ENCODE assay signal across 36 cellular contexts in the genomic region with DNA sequence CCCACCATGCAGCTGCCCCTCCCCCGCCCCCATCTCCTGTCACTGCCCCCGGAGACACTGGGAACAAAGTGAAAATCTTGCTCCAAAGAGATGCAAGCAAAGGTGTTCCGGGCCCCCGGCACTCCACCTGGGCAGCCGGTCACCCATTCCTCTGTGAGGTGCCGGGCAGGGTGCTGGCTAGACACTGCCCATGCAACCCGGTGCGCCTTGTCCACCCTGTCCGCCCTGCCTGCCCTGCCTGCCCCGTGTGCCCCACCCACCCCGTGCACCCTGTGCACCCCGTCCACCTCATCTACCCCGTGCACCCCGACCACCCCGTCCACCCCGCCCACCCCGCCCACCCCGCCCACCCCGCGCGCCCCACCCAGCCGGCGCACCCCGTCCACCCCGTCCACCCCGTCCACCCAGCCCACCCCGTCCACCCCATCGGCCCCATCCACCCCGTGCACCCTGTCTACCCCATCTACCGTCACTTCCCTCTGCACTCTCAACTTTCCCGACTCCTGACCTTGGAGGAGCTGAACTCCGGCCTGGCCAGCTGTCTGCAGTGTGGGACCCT. TPM values are rescaled to one million over a fixed set of nuclear protein-coding genes. Genes with fewer than 3 reads are reported as not detected.
"Had no signal": no experiment of that assay in that cellular context is flagged by ENCODE, and none has a peak within 500 bp of the region (broad histone marks: within the 10 kb centered on the region; RNA-seq: fewer than 3 reads in every experiment).

No MANE protein-coding gene starts in this region.

- ATAC-seq: activated CD8-positive, alpha-beta T cell treated with anti-CD3 and anti-CD28 coated beads for 36 hours; activated naive CD4-positive, alpha-beta T cell treated with anti-CD3 and anti-CD28 coated beads, Interleukin-2, amount 50 U/mL, for 72 hours; activated T-cell treated with anti-CD3 and anti-CD28 coated beads, Interleukin-2, amount 50 U/mL, for 72 hours; activated T-helper 17 cell treated with anti-CD3 and anti-CD28 coated beads, Interleukin-2, amount 50 U/mL, for 72 hours; body of pancreas; K562 had no signal

- H3K27ac Mint-ChIP-seq: activated B cell treated with CpG ODN at 0.5 μM for 24 hours; activated CD8-positive, alpha-beta T cell treated with anti-CD3 and anti-CD28 coated beads for 36 hours; activated naive CD4-positive, alpha-beta T cell treated with anti-CD3 and anti-CD28 coated beads for 36 hours; activated naive CD4-positive, alpha-beta T cell treated with anti-CD3 and anti-CD28 coated beads, Interleukin-2, amount 50 U/mL, for 72 hours; activated T-cell treated with anti-CD3 and anti-CD28 coated beads, Interleukin-2, amount 50 U/mL, for 72 hours; activated T-helper 17 cell treated with anti-CD3 and anti-CD28 coated beads, Interleukin-2, amount 50 U/mL, for 72 hours had no signal

- H3K9me3 ChIP-seq: adrenal gland, body of pancreas, breast epithelium had no signal

- H3K4me2 ChIP-seq: PC-9 had no signal

- H3K4me3 ChIP-seq: adrenal gland, body of pancreas, breast epithelium, K562, PC-9 had no signal

- H3K4me3 Mint-ChIP-seq: activated B cell treated with CpG ODN at 0.5 μM for 24 hours; activated CD8-positive, alpha-beta T cell treated with anti-CD3 and anti-CD28 coated beads for 36 hours; activated naive CD4-positive, alpha-beta T cell treated with anti-CD3 and anti-CD28 coated beads for 36 hours; activated T-cell treated with anti-CD3 and anti-CD28 coated beads, Interleukin-2, amount 50 U/mL, for 72 hours; activated T-helper 17 cell treated with anti-CD3 and anti-CD28 coated beads, Interleukin-2, amount 50 U/mL, for 72 hours had no signal

- DNase-seq: activated B cell treated with CpG ODN at 0.5 μM for 24 hours; activated CD4-positive, alpha-beta T cell treated with anti-CD3 and anti-CD28 coated beads for 4 hours; activated CD4-positive, CD25-positive, alpha-beta regulatory T cell treated with anti-CD3 and anti-CD28 coated beads, Interleukin-2, amount 50 U/mL, for 72 hours; activated CD8-positive, alpha-beta T cell treated with anti-CD3 and anti-CD28 coated beads for 36 hours; activated gamma-delta T cell; activated naive CD4-positive, alpha-beta T cell treated with anti-CD3 and anti-CD28 coated beads for 36 hours; activated T-cell treated with anti-CD3 and anti-CD28 coated beads, Interleukin-2, amount 50 U/mL, for 1 hour; activated T-cell treated with anti-CD3 and anti-CD28 coated beads, Interleukin-2, amount 50 U/mL, for 72 hours; adrenal gland; body of pancreas; IMR-90; NCI-H1092 treated with DMSO at 0.1 percent for 48 hours; NCI-H1417; NCI-H146; NCI-H187; NCI-H2029 treated with DMSO at 0.1 percent for 48 hours; NCI-H2107; NCI-H2171; NCI-H510A; NCI-H526 treated with DMSO at 0.1 percent for 48 hours; NCI-H774; NK-92 treated with Interleukin-12 subunit alpha and Interleukin-12 subunit beta, amount 100 ng/mL, for 24 hours; PC-9; Right ventricle myocardium superior; SW 1271; T-helper 1 cell; T-helper 2 cell; T-helper 9 cell had no signal

- H3K4me1 Mint-ChIP-seq: activated T-helper 17 cell treated with anti-CD3 and anti-CD28 coated beads, Interleukin-2, amount 50 U/mL, for 72 hours had no signal

- H3K27ac ChIP-seq: adrenal gland, body of pancreas, breast epithelium, PC-9, VCaP had no signal

- H3K36me3 Mint-ChIP-seq: activated naive CD4-positive, alpha-beta T cell treated with anti-CD3 and anti-CD28 coated beads, Interleukin-2, amount 50 U/mL, for 72 hours had no signal

- FAIRE-seq: astrocyte, K562, RCC 7860 had no signal

- H3K9me3 Mint-ChIP-seq: activated B cell treated with CpG ODN at 0.5 μM for 24 hours; activated CD8-positive, alpha-beta T cell treated with anti-CD3 and anti-CD28 coated beads for 36 hours; activated naive CD4-positive, alpha-beta T cell treated with anti-CD3 and anti-CD28 coated beads for 36 hours; activated naive CD4-positive, alpha-beta T cell treated with anti-CD3 and anti-CD28 coated beads, Interleukin-2, amount 50 U/mL, for 72 hours; activated T-cell treated with anti-CD3 and anti-CD28 coated beads, Interleukin-2, amount 50 U/mL, for 72 hours; activated T-helper 17 cell treated with anti-CD3 and anti-CD28 coated beads, Interleukin-2, amount 50 U/mL, for 72 hours had no signal

RNA-seq across cellular contexts. Expression of a gene that starts 31.9 kb away (rescaled TPM):
- total RNA-seq: OCI-LY7 had no signal
